In genomic region chr12:111046896-111047295, GRCh38 we compare ENCODE assay signal across 26 cellular contexts. TPM values are rescaled to one million over a fixed set of nuclear protein-coding genes. Genes with fewer than 3 reads are reported as not detected.
"Had no signal": no experiment of that assay in that cellular context is flagged by ENCODE, and none has a peak within 500 bp of the region (broad histone marks: within the 10 kb centered on the region; RNA-seq: fewer than 3 reads in every experiment).

No MANE protein-coding gene starts in this region.

- ATAC-seq: activated CD4-positive, CD25-positive, alpha-beta regulatory T cell treated with anti-CD3 and anti-CD28 coated beads, Interleukin-2, amount 50 U/mL, for 24 hours; activated CD8-positive, alpha-beta memory T cell treated with anti-CD3 and anti-CD28 coated beads, Interleukin-2, amount 10 ng/mL, durations not matched to agents 7 days and 5 days; activated CD8-positive, alpha-beta T cell treated with anti-CD3 and anti-CD28 coated beads for 36 hours; activated naive CD4-positive, alpha-beta T cell treated with anti-CD3 and anti-CD28 coated beads, Interleukin-2, amount 50 U/mL, for 72 hours; gastrocnemius medialis; naive thymus-derived CD4-positive, alpha-beta T cell; psoas muscle; right cardiac atrium had no signal

- H3K36me3 ChIP-seq: ascending aorta, esophagus squamous epithelium, gastrocnemius medialis, tibial artery had no signal

- H3K9me3 ChIP-seq: ascending aorta, esophagus squamous epithelium, gastrocnemius medialis, psoas muscle, tibial artery had no signal

- H3K4me1 Mint-ChIP-seq: activated CD4-positive, alpha-beta T cell treated with anti-CD3 and anti-CD28 coated beads, Interleukin-2, amount 10 ng/mL, durations not matched to agents 24 days and 14 days; activated CD8-positive, alpha-beta memory T cell treated with anti-CD3 and anti-CD28 coated beads, Interleukin-2, amount 10 ng/mL, durations not matched to agents 7 days and 5 days; naive thymus-derived CD4-positive, alpha-beta T cell; neural crest cell had no signal

- H3K27ac Mint-ChIP-seq: activated CD4-positive, alpha-beta T cell treated with anti-CD3 and anti-CD28 coated beads, Interleukin-2, amount 10 ng/mL, durations not matched to agents 24 days and 14 days; activated CD8-positive, alpha-beta memory T cell treated with anti-CD3 and anti-CD28 coated beads, Interleukin-2, amount 10 ng/mL, durations not matched to agents 7 days and 5 days; activated CD8-positive, alpha-beta T cell treated with anti-CD3 and anti-CD28 coated beads for 36 hours; activated naive CD4-positive, alpha-beta T cell treated with anti-CD3 and anti-CD28 coated beads, Interleukin-2, amount 50 U/mL, for 72 hours; stimulated activated naive CD8-positive, alpha-beta T cell treated with anti-CD3 and anti-CD28 coated beads, Interleukin-15, Interleukin-2, amounts not matched to agents 100 ng/mL and 50 ng/mL, for 24 hours had no signal

- H3K27ac ChIP-seq: ascending aorta, esophagus squamous epithelium, gastrocnemius medialis, psoas muscle, tibial artery had no signal

- H3K4me3 ChIP-seq: ascending aorta, esophagus squamous epithelium, gastrocnemius medialis, lung, psoas muscle, tibial artery had no signal

- H3K4me3 Mint-ChIP-seq: activated CD4-positive, alpha-beta T cell treated with anti-CD3 and anti-CD28 coated beads, Interleukin-2, amount 10 ng/mL, durations not matched to agents 24 days and 14 days; activated CD8-positive, alpha-beta memory T cell treated with anti-CD3 and anti-CD28 coated beads, Interleukin-2, amount 10 ng/mL, durations not matched to agents 7 days and 5 days; activated CD8-positive, alpha-beta T cell treated with anti-CD3 and anti-CD28 coated beads for 36 hours; naive thymus-derived CD4-positive, alpha-beta T cell; neural crest cell; stimulated activated naive CD8-positive, alpha-beta T cell treated with anti-CD3 and anti-CD28 coated beads, Interleukin-15, Interleukin-2, amounts not matched to agents 100 ng/mL and 50 ng/mL, for 24 hours had no signal

- H3K9me3 Mint-ChIP-seq: activated CD4-positive, alpha-beta T cell treated with anti-CD3 and anti-CD28 coated beads, Interleukin-2, amount 10 ng/mL, durations not matched to agents 24 days and 14 days; activated CD8-positive, alpha-beta T cell treated with anti-CD3 and anti-CD28 coated beads for 36 hours; naive thymus-derived CD4-positive, alpha-beta T cell; stimulated activated naive CD8-positive, alpha-beta T cell treated with anti-CD3 and anti-CD28 coated beads, Interleukin-15, Interleukin-2, amounts not matched to agents 100 ng/mL and 50 ng/mL, for 24 hours had no signal

- H3K4me1 ChIP-seq: ascending aorta, esophagus squamous epithelium, gastrocnemius medialis, psoas muscle, tibial artery had no signal

- DNase-seq: activated CD4-positive, alpha-beta T cell treated with anti-CD3 and anti-CD28 coated beads, Interleukin-2, amount 10 ng/mL, durations not matched to agents 24 days and 14 days; activated CD8-positive, alpha-beta memory T cell treated with anti-CD3 and anti-CD28 coated beads, Interleukin-2, amount 10 ng/mL, durations not matched to agents 7 days and 5 days; activated CD8-positive, alpha-beta T cell treated with anti-CD3 and anti-CD28 coated beads for 36 hours; activated T-cell treated with anti-CD3 and anti-CD28 coated beads for 4 hours; central memory CD4-positive, alpha-beta T cell; effector memory CD4-positive, alpha-beta T cell; esophagus squamous epithelium; gastrocnemius medialis; hypothalamus; naive thymus-derived CD4-positive, alpha-beta T cell; psoas muscle; right cardiac atrium; stimulated activated CD4-positive, alpha-beta T cell treated with anti-CD3 and anti-CD28 coated beads, Interleukin-12 subunit alpha, Interleukin-12 subunit beta, amount 100 ng/mL, for 4 hours; stimulated activated CD4-positive, alpha-beta T cell treated with anti-CD3 and anti-CD28 coated beads, Interleukin-4, amount 100 ng/mL, for 4 hours had no signal

- H3K27me3 Mint-ChIP-seq: activated CD8-positive, alpha-beta T cell treated with anti-CD3 and anti-CD28 coated beads for 36 hours; stimulated activated naive CD8-positive, alpha-beta T cell treated with anti-CD3 and anti-CD28 coated beads, Interleukin-15, Interleukin-2, amounts not matched to agents 100 ng/mL and 50 ng/mL, for 24 hours had no signal

- H3K27me3 ChIP-seq: ascending aorta, gastrocnemius medialis had no signal

- H3K36me3 Mint-ChIP-seq: activated CD8-positive, alpha-beta memory T cell treated with anti-CD3 and anti-CD28 coated beads, Interleukin-2, amount 10 ng/mL, durations not matched to agents 7 days and 5 days; activated naive CD4-positive, alpha-beta T cell treated with anti-CD3 and anti-CD28 coated beads, Interleukin-2, amount 50 U/mL, for 72 hours; naive thymus-derived CD4-positive, alpha-beta T cell had no signal

RNA-seq across cellular contexts. Expression of gene CUX2, which starts 12.9 kb away (rescaled TPM):
- total RNA-seq: ascending aorta; dermis microvascular lymphatic vessel endothelial cell; endothelial cell of umbilical vein; esophagus squamous epithelium; osteoblast; right cardiac atrium; T-helper 2 cell treated with Interferon-gamma antibody and Interleukin-4, amounts not matched to agents 100 ng/mL and 5 ng/mL, for 36 hours had no signal
- polyA plus RNA-seq: endothelial cell of umbilical vein, keratinocyte, right cardiac atrium had no signal
